Comparison of ENCODE assay signal across 27 cellular contexts in the genomic region with DNA sequence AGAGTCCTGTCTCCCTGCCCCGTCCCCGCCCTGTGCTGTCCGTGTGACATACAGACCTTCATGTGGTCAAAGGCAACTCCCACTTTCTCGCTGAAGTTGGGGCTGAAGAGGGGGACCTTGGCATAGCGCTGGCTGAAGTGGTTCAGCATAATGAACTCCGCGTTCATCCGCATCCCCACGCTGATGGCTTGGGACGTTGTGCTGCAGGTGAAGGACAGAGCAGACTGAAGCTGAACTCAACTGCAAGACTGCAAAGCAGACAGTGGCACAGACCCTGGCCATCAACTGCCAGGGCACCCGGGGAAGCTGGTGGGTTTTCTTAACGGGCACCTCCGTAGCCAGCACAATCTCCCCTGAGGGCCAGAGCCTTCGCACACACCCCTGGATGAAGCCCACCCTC.
"Had no signal": no experiment of that assay in that cellular context is flagged by ENCODE, and none has a peak within 500 bp of the region (broad histone marks: within the 10 kb centered on the region; RNA-seq: fewer than 3 reads in every experiment).

No MANE protein-coding gene starts in this region.

- H3K4me3 Mint-ChIP-seq: activated CD4-positive, alpha-beta memory T cell treated with anti-CD3 and anti-CD28 coated beads, Interleukin-2, amount 10 ng/mL, durations not matched to agents 7 days and 5 days; activated CD4-positive, alpha-beta T cell treated with anti-CD3 and anti-CD28 coated beads for 36 hours; activated CD4-positive, alpha-beta T cell treated with anti-CD3 and anti-CD28 coated beads, Interleukin-2, amount 10 ng/mL, durations not matched to agents 7 days and 5 days; activated naive CD8-positive, alpha-beta T cell treated with anti-CD3 and anti-CD28 coated beads for 36 hours; activated naive CD8-positive, alpha-beta T cell treated with anti-CD3 and anti-CD28 coated beads, Interleukin-2, amount 50 U/mL, for 24 hours; activated T-cell treated with anti-CD3 and anti-CD28 coated beads, Interleukin-2, amount 50 U/mL, for 24 hours; activated T-cell treated with anti-CD3 and anti-CD28 coated beads, Interleukin-2, amount 50 U/mL, for 72 hours; T-helper 17 cell had no signal

- H3K27me3 ChIP-seq: adrenal gland, body of pancreas, colonic mucosa, esophagus squamous epithelium, gastroesophageal sphincter had no signal

- H3K9me3 ChIP-seq: adrenal gland, body of pancreas, colonic mucosa, esophagus squamous epithelium, gastroesophageal sphincter had no signal

- H3K9me3 Mint-ChIP-seq: activated CD4-positive, alpha-beta memory T cell treated with anti-CD3 and anti-CD28 coated beads, Interleukin-2, amount 10 ng/mL, durations not matched to agents 7 days and 5 days; activated CD4-positive, alpha-beta T cell treated with anti-CD3 and anti-CD28 coated beads, Interleukin-2, amount 10 ng/mL, durations not matched to agents 7 days and 5 days; activated naive CD8-positive, alpha-beta T cell treated with anti-CD3 and anti-CD28 coated beads for 36 hours; activated naive CD8-positive, alpha-beta T cell treated with anti-CD3 and anti-CD28 coated beads, Interleukin-2, amount 50 U/mL, for 24 hours; activated T-cell treated with anti-CD3 and anti-CD28 coated beads, Interleukin-2, amount 50 U/mL, for 24 hours; activated T-cell treated with anti-CD3 and anti-CD28 coated beads, Interleukin-2, amount 50 U/mL, for 72 hours had no signal

- ATAC-seq: activated CD4-positive, alpha-beta T cell treated with anti-CD3 and anti-CD28 coated beads for 36 hours; activated naive CD8-positive, alpha-beta T cell treated with anti-CD3 and anti-CD28 coated beads, Interleukin-2, amount 50 U/mL, for 24 hours; activated T-cell treated with anti-CD3 and anti-CD28 coated beads, Interleukin-2, amount 50 U/mL, for 72 hours; body of pancreas; gastroesophageal sphincter; T-helper 17 cell had no signal

- H3K27ac Mint-ChIP-seq: activated CD4-positive, alpha-beta memory T cell treated with anti-CD3 and anti-CD28 coated beads, Interleukin-2, amount 10 ng/mL, durations not matched to agents 7 days and 5 days; activated CD4-positive, alpha-beta T cell treated with anti-CD3 and anti-CD28 coated beads for 36 hours; activated CD4-positive, alpha-beta T cell treated with anti-CD3 and anti-CD28 coated beads, Interleukin-2, amount 10 ng/mL, durations not matched to agents 7 days and 5 days; activated naive CD8-positive, alpha-beta T cell treated with anti-CD3 and anti-CD28 coated beads for 36 hours; activated naive CD8-positive, alpha-beta T cell treated with anti-CD3 and anti-CD28 coated beads, Interleukin-2, amount 50 U/mL, for 24 hours; activated T-cell treated with anti-CD3 and anti-CD28 coated beads, Interleukin-2, amount 50 U/mL, for 24 hours; activated T-cell treated with anti-CD3 and anti-CD28 coated beads, Interleukin-2, amount 50 U/mL, for 72 hours had no signal

- H3K4me1 ChIP-seq: adrenal gland, body of pancreas, colonic mucosa, gastroesophageal sphincter had no signal

- H3K27ac ChIP-seq: adrenal gland, body of pancreas, colonic mucosa, epithelial cell of prostate, esophagus squamous epithelium, gastroesophageal sphincter had no signal

- H3K27me3 Mint-ChIP-seq: activated CD4-positive, alpha-beta memory T cell treated with anti-CD3 and anti-CD28 coated beads, Interleukin-2, amount 10 ng/mL, durations not matched to agents 7 days and 5 days; activated CD4-positive, alpha-beta T cell treated with anti-CD3 and anti-CD28 coated beads for 36 hours; activated CD4-positive, alpha-beta T cell treated with anti-CD3 and anti-CD28 coated beads, Interleukin-2, amount 10 ng/mL, durations not matched to agents 7 days and 5 days; activated naive CD8-positive, alpha-beta T cell treated with anti-CD3 and anti-CD28 coated beads for 36 hours; activated naive CD8-positive, alpha-beta T cell treated with anti-CD3 and anti-CD28 coated beads, Interleukin-2, amount 50 U/mL, for 24 hours; activated T-cell treated with anti-CD3 and anti-CD28 coated beads, Interleukin-2, amount 50 U/mL, for 24 hours; T-helper 17 cell had no signal

- H3K4me1 Mint-ChIP-seq: activated CD4-positive, alpha-beta memory T cell treated with anti-CD3 and anti-CD28 coated beads, Interleukin-2, amount 10 ng/mL, durations not matched to agents 7 days and 5 days; activated CD4-positive, alpha-beta T cell treated with anti-CD3 and anti-CD28 coated beads for 36 hours; activated CD4-positive, alpha-beta T cell treated with anti-CD3 and anti-CD28 coated beads, Interleukin-2, amount 10 ng/mL, durations not matched to agents 7 days and 5 days; activated naive CD8-positive, alpha-beta T cell treated with anti-CD3 and anti-CD28 coated beads for 36 hours; activated naive CD8-positive, alpha-beta T cell treated with anti-CD3 and anti-CD28 coated beads, Interleukin-2, amount 50 U/mL, for 24 hours; T-helper 17 cell had no signal

- DNase-seq: activated CD4-positive, alpha-beta memory T cell treated with anti-CD3 and anti-CD28 coated beads, Interleukin-2, amount 10 ng/mL, durations not matched to agents 7 days and 5 days; activated CD4-positive, alpha-beta T cell treated with anti-CD3 and anti-CD28 coated beads for 36 hours; activated CD4-positive, alpha-beta T cell treated with anti-CD3 and anti-CD28 coated beads, Interleukin-2, amount 10 ng/mL, durations not matched to agents 7 days and 5 days; activated CD4-positive, alpha-beta T cell treated with anti-CD3 and anti-CD28 coated beads, Interleukin-2, amount 50 U/mL, for 4 hours; activated CD4-positive, CD25-positive, alpha-beta regulatory T cell; activated CD4-positive, CD25-positive, alpha-beta regulatory T cell treated with anti-CD3 and anti-CD28 coated beads, Interleukin-2, amount 50 U/mL, for 72 hours; activated CD8-positive, alpha-beta memory T cell treated with anti-CD3 and anti-CD28 coated beads, Interleukin-2, amount 50 U/mL, for 48 hours; activated naive CD4-positive, alpha-beta T cell; activated naive CD4-positive, alpha-beta T cell treated with anti-CD3 and anti-CD28 coated beads, Interleukin-2, amount 50 U/mL, for 16 hours; activated naive CD8-positive, alpha-beta T cell treated with anti-CD3 and anti-CD28 coated beads for 36 hours; activated naive CD8-positive, alpha-beta T cell treated with anti-CD3 and anti-CD28 coated beads, Interleukin-2, amount 50 U/mL, for 24 hours; activated T-cell treated with anti-CD3 and anti-CD28 coated beads for 4 hours; activated T-cell treated with anti-CD3 and anti-CD28 coated beads, Interleukin-2, amount 50 U/mL, for 24 hours; activated T-cell treated with anti-CD3 and anti-CD28 coated beads, Interleukin-2, amount 50 U/mL, for 72 hours; amygdala; body of pancreas; central memory CD4-positive, alpha-beta T cell; cerebellar nuclear complex; colonic mucosa; effector CD8-positive, alpha-beta T cell; esophagus squamous epithelium; foreskin melanocyte; T-helper 1 cell; T-helper 17 cell had no signal

- H3K4me3 ChIP-seq: adrenal gland, body of pancreas, colonic mucosa, esophagus squamous epithelium, gastroesophageal sphincter had no signal
